ENCODE assay signal across 8 cellular contexts in genomic region chr9:76394023-76394895, GRCh38. TPM values are rescaled to one million over a fixed set of nuclear protein-coding genes. Genes with fewer than 3 reads are reported as not detected.
DNase-seq lines count a peak whose midpoint lies in the region; ATAC-seq and TF ChIP-seq lines count a peak whose summit lies in the region.

Gene RFK (minus strand): TSS chr9:76394426. CDS start chr9:76394171, 255 bp downstream.

- WGBS in upper lobe of left lung, 2 donors: 0 to 1% methylated on average over 23 to 62 of the region's 91 CpGs

- peak; percentile 30 for TF ChIP-seq CTCF in GM12865 (IDR thresholded peaks at IDR 0.05; ENCODE audit: insufficient read depth, low read depth, low read length, missing control alignments)
- TF ChIP-seq CTCF in upper lobe of left lung (IDR thresholded peaks at IDR 0.05): peak; percentile 31 to 72 (median 62)

- no peaks in the 10 kb centered on the region for H3K9me3 ChIP-seq in adipocyte (ENCODE audit: control insufficient read depth, low read length)
- no peaks in the 10 kb centered on the region for H3K9me3 ChIP-seq in upper lobe of left lung

- peak in 2 of 4 donors; percentile 76 to 87 for TF ChIP-seq POLR2A in upper lobe of left lung (IDR thresholded peaks at IDR 0.05)

- H3K4me3 ChIP-seq in GM12865 (ENCODE audit: low read depth, low read length) (peak within 1 kb of the TSS; percentile 97), adipocyte (ENCODE audit: low read length) (peak within 1 kb of the TSS; percentile 88), upper lobe of left lung (peak within 1 kb of the TSS; percentile 72 to 94 (median 86))

- H3K4me1 ChIP-seq in adipocyte (ENCODE audit: control insufficient read depth, insufficient read depth, low read length): peaks cover 12% of the 10 kb centered on the region
- peaks cover 3 to 23% (median 15%) of the 10 kb centered on the region in 4 donors for H3K4me1 ChIP-seq in upper lobe of left lung

- intact Hi-C loops in cardiac septum (cut with DNase I) (no loop called here), posterior cingulate gyrus (cut with DNase I) (loop anchor here (10.0 kb wide), 1 partner anchor 1309 kb away; the partner anchor contains the start of genes NMRK1 and OSTF1)

- peak within 1 kb of the TSS; percentile 89 for H3K9ac ChIP-seq in adipocyte (ENCODE audit: low read length)

- peak in 1 of 4 donors; percentile 45 for TF ChIP-seq EP300 in upper lobe of left lung (IDR thresholded peaks at IDR 0.05)

- ATAC-seq in HG02588 (IDR thresholded peaks at IDR 0.05; ENCODE audit: unreplicated experiment) (peak; percentile 65), upper lobe of left lung (ENCODE audit: low FRiP score in 2 of 2) (peak; percentile 98 to 99)

- H3K27me3 ChIP-seq in adipocyte (replicated peaks; ENCODE audit: control insufficient read depth, insufficient read depth, low read length) (no peaks in the 10 kb centered on the region), upper lobe of left lung (no peaks in the 10 kb centered on the region)

- no peaks in the 10 kb centered on the region for H3K36me3 ChIP-seq in adipocyte (ENCODE audit: control insufficient read depth, insufficient read depth, low read length, severe bottlenecking)
- H3K36me3 ChIP-seq in upper lobe of left lung: peaks cover 0 to under 1% (median 0%) of the 10 kb centered on the region in 4 donors

- H3K27ac ChIP-seq in upper lobe of left lung: peak within 1 kb of the TSS; percentile 91 to 96 (median 94)

- peak; percentile 96 for DNase-seq in GM12865 (ENCODE audit: low read depth)
- DNase-seq in NCI-H1048 (lab: John Stamatoyannopoulos, UW): peak; percentile 57
- peak; percentile 89 for DNase-seq in SW480 (ENCODE audit: low spot score)
- peak; percentile 96 for DNase-seq in adipocyte (ENCODE audit: low read depth)
- peak; percentile 97 for DNase-seq in cardiac septum (ENCODE audit: low spot score)
- peak; percentile 86 to 98 (median 94) for DNase-seq in posterior cingulate gyrus
- DNase-seq in upper lobe of left lung: peak; percentile 89 to 96

RNA-seq across cellular contexts. Expression of gene RFK, which starts in this region (rescaled TPM):
- total RNA-seq in cardiac septum (18.1 TPM), upper lobe of left lung (10 to 100 TPM in 4 of 6 donors, 1 to 10 TPM in 2; 4.8 to 24.3 (median 14.7) TPM)

Comparison
In these comparisons a context has a peak if more than half of its experiments do, and no peak if none do; other contexts are left out.
1. Peak in every context shown above with its lines: DNase-seq, ATAC-seq, H3K4me3 ChIP-seq and H3K27ac ChIP-seq.